In genomic region chr6:26216886-26217713, GRCh38 we compare ENCODE assay signal across 1 cellular context.
TF ChIP-seq lines count a peak whose summit lies in the region.

No MANE protein-coding gene starts in this region.

TF ChIP-seq in HepG2, 621 proteins besides CTCF, POLR2A, EP300 and RAD21 (continued from another document and continues in another):
- no peak for TF ChIP-seq DBP (CRISPR knock-in tag; IDR thresholded peaks at IDR 0.05; ENCODE audit: not compliant biosample characterization)
- peak; percentile 85 for TF ChIP-seq ZNF451 (CRISPR knock-in tag; IDR thresholded peaks at IDR 0.05)
- no peak for TF ChIP-seq ZNF800 (CRISPR knock-in tag; IDR thresholded peaks at IDR 0.05)
- TF ChIP-seq MXI1 (IDR thresholded peaks at IDR 0.05; ENCODE audit: borderline replicate concordance, low read depth, low read length): peak; percentile 75; the same call in 2 of the 3 replicates
- no peak for TF ChIP-seq TBX3 (IDR thresholded peaks at IDR 0.05; ENCODE audit: borderline replicate concordance)
- peak; percentile 77 for TF ChIP-seq AGO1 (IDR thresholded peaks at IDR 0.05; ENCODE audit: low read depth, low read length, poor library complexity, severe bottlenecking)
- TF ChIP-seq ZNF557 (CRISPR knock-in tag; IDR thresholded peaks at IDR 0.05): no peak; the same call in 1 of the 2 replicates
- TF ChIP-seq HMG20B (CRISPR knock-in tag; conservative IDR thresholded peaks at IDR 0.05): peak; percentile 54; the same call in 1 of the 2 replicates
- TF ChIP-seq ZNF570 (CRISPR knock-in tag; IDR thresholded peaks at IDR 0.05; ENCODE audit: borderline replicate concordance): 0 out of 2 replicates have a peak, but pooled peaks have one; percentile 27
- no peak for TF ChIP-seq DPF2 (CRISPR knock-in tag; IDR thresholded peaks at IDR 0.05; ENCODE audit: borderline replicate concordance, low read depth)
- TF ChIP-seq RAD51 (IDR thresholded peaks at IDR 0.05; ENCODE audit: borderline replicate concordance): no peak
- TF ChIP-seq PRMT3 (CRISPR knock-in tag; IDR thresholded peaks at IDR 0.05; ENCODE audit: borderline replicate concordance, low read depth): peak; percentile 79; the same call in 1 of the 2 replicates
- TF ChIP-seq ZNF768 (CRISPR knock-in tag; IDR thresholded peaks at IDR 0.05): peak; percentile 66
- TF ChIP-seq ZBTB26 (CRISPR knock-in tag; IDR thresholded peaks at IDR 0.05; ENCODE audit: borderline replicate concordance): 0 out of 2 replicates have a peak, but pooled peaks have one; percentile 30
- TF ChIP-seq MEIS2 (CRISPR knock-in tag; IDR thresholded peaks at IDR 0.05): peak; percentile 65; the same call in 1 of the 2 replicates
- TF ChIP-seq MYPOP (CRISPR knock-in tag; IDR thresholded peaks at IDR 0.05): peak; percentile 55; the same call in 1 of the 2 replicates
- TF ChIP-seq ZKSCAN5 (CRISPR knock-in tag; IDR thresholded peaks at IDR 0.05): no peak
- TF ChIP-seq, protein P1, sequence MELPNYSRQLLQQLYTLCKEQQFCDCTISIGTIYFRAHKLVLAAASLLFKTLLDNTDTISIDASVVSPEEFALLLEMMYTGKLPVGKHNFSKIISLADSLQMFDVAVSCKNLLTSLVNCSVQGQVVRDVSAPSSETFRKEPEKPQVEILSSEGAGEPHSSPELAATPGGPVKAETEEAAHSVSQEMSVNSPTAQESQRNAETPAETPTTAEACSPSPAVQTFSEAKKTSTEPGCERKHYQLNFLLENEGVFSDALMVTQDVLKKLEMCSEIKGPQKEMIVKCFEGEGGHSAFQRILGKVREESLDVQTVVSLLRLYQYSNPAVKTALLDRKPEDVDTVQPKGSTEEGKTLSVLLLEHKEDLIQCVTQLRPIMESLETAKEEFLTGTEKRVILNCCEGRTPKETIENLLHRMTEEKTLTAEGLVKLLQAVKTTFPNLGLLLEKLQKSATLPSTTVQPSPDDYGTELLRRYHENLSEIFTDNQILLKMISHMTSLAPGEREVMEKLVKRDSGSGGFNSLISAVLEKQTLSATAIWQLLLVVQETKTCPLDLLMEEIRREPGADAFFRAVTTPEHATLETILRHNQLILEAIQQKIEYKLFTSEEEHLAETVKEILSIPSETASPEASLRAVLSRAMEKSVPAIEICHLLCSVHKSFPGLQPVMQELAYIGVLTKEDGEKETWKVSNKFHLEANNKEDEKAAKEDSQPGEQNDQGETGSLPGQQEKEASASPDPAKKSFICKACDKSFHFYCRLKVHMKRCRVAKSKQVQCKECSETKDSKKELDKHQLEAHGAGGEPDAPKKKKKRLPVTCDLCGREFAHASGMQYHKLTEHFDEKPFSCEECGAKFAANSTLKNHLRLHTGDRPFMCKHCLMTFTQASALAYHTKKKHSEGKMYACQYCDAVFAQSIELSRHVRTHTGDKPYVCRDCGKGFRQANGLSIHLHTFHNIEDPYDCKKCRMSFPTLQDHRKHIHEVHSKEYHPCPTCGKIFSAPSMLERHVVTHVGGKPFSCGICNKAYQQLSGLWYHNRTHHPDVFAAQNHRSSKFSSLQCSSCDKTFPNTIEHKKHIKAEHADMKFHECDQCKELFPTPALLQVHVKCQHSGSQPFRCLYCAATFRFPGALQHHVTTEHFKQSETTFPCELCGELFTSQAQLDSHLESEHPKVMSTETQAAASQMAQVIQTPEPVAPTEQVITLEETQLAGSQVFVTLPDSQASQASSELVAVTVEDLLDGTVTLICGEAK (IDR thresholded peaks at IDR 0.05): no peak
- TF ChIP-seq, protein P1 (CRISPR knock-in tag; IDR thresholded peaks at IDR 0.05): peak; percentile 58
- TF ChIP-seq, protein P2, sequence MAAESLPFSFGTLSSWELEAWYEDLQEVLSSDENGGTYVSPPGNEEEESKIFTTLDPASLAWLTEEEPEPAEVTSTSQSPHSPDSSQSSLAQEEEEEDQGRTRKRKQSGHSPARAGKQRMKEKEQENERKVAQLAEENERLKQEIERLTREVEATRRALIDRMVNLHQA (CRISPR knock-in tag; IDR thresholded peaks at IDR 0.05): no peak
- peak; percentile 27; the same call in 1 of the 2 replicates for TF ChIP-seq HDAC2 (CRISPR knock-in tag; IDR thresholded peaks at IDR 0.05)
- TF ChIP-seq SNRNP70 (IDR thresholded peaks at IDR 0.05; ENCODE audit: low read depth, low read length): no peak
- no peak for TF ChIP-seq BATF2 (CRISPR knock-in tag; IDR thresholded peaks at IDR 0.05)
- peak; percentile 84; the same call in 1 of the 2 replicates for TF ChIP-seq PLSCR1 (CRISPR knock-in tag; IDR thresholded peaks at IDR 0.05; ENCODE audit: borderline replicate concordance)
- peak; percentile 59; the same call in 1 of the 2 replicates for TF ChIP-seq PAX8 (CRISPR knock-in tag; IDR thresholded peaks at IDR 0.05; ENCODE audit: borderline replicate concordance)
- TF ChIP-seq ZNF546 (CRISPR knock-in tag; conservative IDR thresholded peaks at IDR 0.05): no peak
- TF ChIP-seq ZNF615 (CRISPR knock-in tag; IDR thresholded peaks at IDR 0.05; ENCODE audit: borderline replicate concordance): no peak
- TF ChIP-seq ZNF20 (CRISPR knock-in tag; IDR thresholded peaks at IDR 0.05): no peak
- no peak for TF ChIP-seq ZNF382 (CRISPR knock-in tag; IDR thresholded peaks at IDR 0.05; ENCODE audit: borderline replicate concordance)
- no peak for TF ChIP-seq ZSCAN22 (CRISPR knock-in tag; IDR thresholded peaks at IDR 0.05)
- peak; percentile 63; the same call in 1 of the 2 replicates for TF ChIP-seq ZC3H13 (CRISPR knock-in tag; IDR thresholded peaks at IDR 0.05)
- TF ChIP-seq GPN1 (CRISPR knock-in tag; IDR thresholded peaks at IDR 0.05; ENCODE audit: borderline replicate concordance): no peak
- peak; percentile 46; the same call in 1 of the 2 replicates for TF ChIP-seq RXRB (CRISPR knock-in tag; IDR thresholded peaks at IDR 0.05; ENCODE audit: borderline replicate concordance)
- no peak for TF ChIP-seq ZNF530 (CRISPR knock-in tag; IDR thresholded peaks at IDR 0.05; ENCODE audit: low read depth)
- TF ChIP-seq MBNL3 (CRISPR knock-in tag; conservative IDR thresholded peaks at IDR 0.05): no peak
- TF ChIP-seq, protein P3, sequence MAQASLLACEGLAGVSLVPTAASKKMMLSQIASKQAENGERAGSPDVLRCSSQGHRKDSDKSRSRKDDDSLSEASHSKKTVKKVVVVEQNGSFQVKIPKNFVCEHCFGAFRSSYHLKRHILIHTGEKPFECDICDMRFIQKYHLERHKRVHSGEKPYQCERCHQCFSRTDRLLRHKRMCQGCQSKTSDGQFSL (CRISPR knock-in tag; IDR thresholded peaks at IDR 0.05): no peak
- peak; percentile 63; the same call in 1 of the 2 replicates for TF ChIP-seq KDM5A (IDR thresholded peaks at IDR 0.05; ENCODE audit: borderline replicate concordance, low read length)
- 0 out of 2 replicates have a peak, but pooled peaks have one; percentile 48 for TF ChIP-seq CC2D1A (CRISPR knock-in tag; IDR thresholded peaks at IDR 0.05)
- peak; percentile 96 for TF ChIP-seq ZNF607 (CRISPR knock-in tag; IDR thresholded peaks at IDR 0.05; ENCODE audit: borderline replicate concordance)
- no peak for TF ChIP-seq ZNF281 (CRISPR knock-in tag; IDR thresholded peaks at IDR 0.05; ENCODE audit: borderline replicate concordance)
- no peak for TF ChIP-seq SETDB1 (CRISPR knock-in tag; IDR thresholded peaks at IDR 0.05; ENCODE audit: borderline replicate concordance)
